26 cellular contexts compared by ENCODE assay signal in genomic region chr5:56343988-56344387, GRCh38.
"Had no signal": no experiment of that assay in that cellular context is flagged by ENCODE, and none has a peak within 500 bp of the region (broad histone marks: within the 10 kb centered on the region; RNA-seq: fewer than 3 reads in every experiment).

No MANE protein-coding gene starts in this region.

- H3K4me1 ChIP-seq: ascending aorta, body of pancreas, Peyer's patch had no signal

- H3K27ac Mint-ChIP-seq: T-helper 2 cell treated with Interferon-gamma antibody and Interleukin-4, amounts not matched to agents 5 μg/mL and 100 μg/mL, for 36 hours had no signal

- H3K9me3 ChIP-seq: ascending aorta, body of pancreas, Peyer's patch, SJCRH30 had no signal

- H3K36me3 ChIP-seq: ascending aorta, Peyer's patch, SJCRH30 had no signal

- ATAC-seq: activated CD8-positive, alpha-beta T cell treated with anti-CD3 and anti-CD28 coated beads, Interleukin-2, amount 10 ng/mL, durations not matched to agents 7 days and 5 days; body of pancreas; SK-N-SH treated with all-trans-retinoic acid at 6 μM for 48 hours had no signal

- H3K27ac ChIP-seq: ascending aorta, body of pancreas, Peyer's patch, RWPE1, SJCRH30 had no signal

- H3K4me3 Mint-ChIP-seq: activated CD8-positive, alpha-beta T cell treated with anti-CD3 and anti-CD28 coated beads, Interleukin-2, amount 10 ng/mL, durations not matched to agents 7 days and 5 days; T-helper 2 cell treated with Interferon-gamma antibody and Interleukin-4, amounts not matched to agents 5 μg/mL and 100 μg/mL, for 36 hours had no signal

- H3K4me3 ChIP-seq: ascending aorta, body of pancreas, Peyer's patch, SJCRH30 had no signal

- DNase-seq: activated CD4-positive, alpha-beta T cell treated with anti-CD3 and anti-CD28 coated beads for 48 hours; activated CD4-positive, alpha-beta T cell treated with anti-CD3 and anti-CD28 coated beads, Interleukin-2, amount 50 U/mL, for 4 hours; activated CD4-positive, CD25-positive, alpha-beta regulatory T cell treated with anti-CD3 and anti-CD28 coated beads, Interleukin-2, amount 50 U/mL, for 72 hours; activated CD8-positive, alpha-beta memory T cell treated with anti-CD3 and anti-CD28 coated beads, Interleukin-2, amount 50 U/mL, for 48 hours; activated CD8-positive, alpha-beta T cell treated with anti-CD3 and anti-CD28 coated beads, Interleukin-2, amount 10 ng/mL, durations not matched to agents 7 days and 5 days; activated naive CD4-positive, alpha-beta T cell treated with anti-CD3 and anti-CD28 coated beads, Interleukin-2, amount 50 U/mL, for 16 hours; activated T-cell treated with anti-CD3 and anti-CD28 coated beads, Interleukin-2, amount 50 U/mL, for 1 hour; amniotic stem cell; body of pancreas; central memory CD4-positive, alpha-beta T cell; Kasumi-1; NCI-H1048; NCI-H2029; NCI-H2107; NCI-H510A treated with DMSO at 0.1 percent for 48 hours; NCI-H69; NK-92 treated with Interleukin-12 subunit alpha and Interleukin-12 subunit beta, amount 100 ng/mL, for 24 hours; OCI-M1; Peyer's patch; Right ventricle myocardium superior; SJCRH30; SW 1271 had no signal

- H3K27me3 ChIP-seq: ascending aorta, body of pancreas, Peyer's patch, SJCRH30 had no signal
